1 cellular context compared by ENCODE assay signal in the genomic region with DNA sequence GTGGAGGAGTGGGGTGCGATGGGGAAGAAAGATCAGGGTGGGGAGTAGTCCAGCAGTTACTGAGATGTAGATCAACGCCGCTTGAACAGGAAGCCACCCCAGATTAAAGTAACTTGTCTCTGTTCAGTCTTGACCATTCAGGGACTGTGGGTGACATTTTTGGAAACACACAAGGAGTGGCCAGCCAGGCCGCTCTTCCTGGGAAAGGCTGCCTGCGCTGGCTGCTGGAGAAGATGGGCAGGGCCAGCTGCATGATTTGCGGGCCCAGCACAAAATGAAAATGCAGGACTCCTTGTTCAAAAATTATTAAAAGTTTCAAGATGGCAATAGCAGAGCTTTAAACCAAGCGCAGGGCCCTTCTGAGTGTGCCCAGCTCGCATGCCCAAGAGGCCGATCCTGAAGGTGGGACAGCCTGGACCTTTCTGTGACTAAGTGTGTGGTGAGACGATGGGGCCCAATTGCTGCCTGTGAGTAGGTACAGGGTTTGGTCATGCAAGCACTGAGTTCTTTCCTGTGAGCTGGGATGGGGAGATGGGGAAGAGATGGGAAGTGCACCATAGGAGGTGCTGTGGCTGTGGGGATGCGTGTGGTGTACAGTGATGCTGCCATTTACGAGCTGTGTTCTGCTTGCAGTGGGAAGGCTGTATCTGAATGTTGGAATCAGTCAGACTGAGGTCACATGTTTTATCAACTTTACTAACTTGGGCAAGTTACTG.
TF ChIP-seq lines count a peak whose summit lies in the region.

No MANE protein-coding gene starts in this region.

TF ChIP-seq in HEK293T, 16 proteins besides CTCF, POLR2A, EP300 and RAD21 (continued from another document):
- TF ChIP-seq, protein P1, sequence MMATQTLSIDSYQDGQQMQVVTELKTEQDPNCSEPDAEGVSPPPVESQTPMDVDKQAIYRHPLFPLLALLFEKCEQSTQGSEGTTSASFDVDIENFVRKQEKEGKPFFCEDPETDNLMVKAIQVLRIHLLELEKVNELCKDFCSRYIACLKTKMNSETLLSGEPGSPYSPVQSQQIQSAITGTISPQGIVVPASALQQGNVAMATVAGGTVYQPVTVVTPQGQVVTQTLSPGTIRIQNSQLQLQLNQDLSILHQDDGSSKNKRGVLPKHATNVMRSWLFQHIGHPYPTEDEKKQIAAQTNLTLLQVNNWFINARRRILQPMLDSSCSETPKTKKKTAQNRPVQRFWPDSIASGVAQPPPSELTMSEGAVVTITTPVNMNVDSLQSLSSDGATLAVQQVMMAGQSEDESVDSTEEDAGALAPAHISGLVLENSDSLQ (IDR thresholded peaks at IDR 0.05) = no peak
- no peak for TF ChIP-seq SUZ12 (IDR thresholded peaks at IDR 0.05)
- TF ChIP-seq SP1 (IDR thresholded peaks at IDR 0.05) = no peak
- TF ChIP-seq FOXM1 (IDR thresholded peaks at IDR 0.05; ENCODE audit: borderline replicate concordance) = no peak
- no peak for TF ChIP-seq FOXK2 (IDR thresholded peaks at IDR 0.05)
- no peak for TF ChIP-seq CTBP1 (IDR thresholded peaks at IDR 0.05; ENCODE audit: borderline replicate concordance)
- TF ChIP-seq ARNT (IDR thresholded peaks at IDR 0.05) = no peak
- TF ChIP-seq HDGF (IDR thresholded peaks at IDR 0.05; ENCODE audit: borderline replicate concordance) = no peak
- no peak for TF ChIP-seq ZNF384 (IDR thresholded peaks at IDR 0.05)
- TF ChIP-seq NFRKB (IDR thresholded peaks at IDR 0.05) = no peak
TF ChIP-seq in HEK293T: peak in this region for 0.
